In the genomic region with DNA sequence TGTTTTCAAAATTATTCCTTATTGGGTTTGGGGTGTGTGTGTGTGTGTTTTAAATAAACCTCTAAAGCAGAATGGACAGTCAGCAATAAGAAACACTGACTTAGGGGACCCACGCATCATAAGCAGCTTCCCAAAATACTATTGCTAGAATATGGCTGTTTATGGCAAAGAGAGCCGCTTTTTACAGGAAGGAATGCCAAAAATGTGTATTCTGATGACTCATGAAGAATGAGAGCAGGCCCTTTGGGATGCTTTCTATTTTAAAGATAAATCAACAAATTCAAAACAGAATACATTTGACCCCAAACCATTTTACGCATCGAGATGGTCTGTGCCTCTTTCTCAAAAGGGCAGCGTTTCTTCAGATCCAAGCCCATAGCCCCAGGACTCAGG, we compare ENCODE assay signal across 9 cellular contexts. TPM values are rescaled to one million over a fixed set of nuclear protein-coding genes. Genes with fewer than 3 reads are reported as not detected.
A peak's percentile ranks its signal among the peaks of the same experiment; 100 is the strongest.
DNase-seq lines count a peak whose midpoint lies in the region; ATAC-seq and FAIRE-seq lines count a peak whose summit lies in the region.
"Had no signal": no experiment of that assay in that cellular context is flagged by ENCODE, and none has a peak within 500 bp of the region (broad histone marks: within the 10 kb centered on the region; RNA-seq: fewer than 3 reads in every experiment).

No MANE protein-coding gene starts in this region.

- WGBS in mesodermal cell (ENCODE audit: insufficient coverage in 2 of 2), 2 experiments: 79% methylated on average over 3 of the region's 5 CpGs; no CpG with 5 or more reads in 1 of the 2 experiments

- H3K36me3 ChIP-seq in mesodermal cell (ENCODE audit: control insufficient read depth, insufficient read depth, low read length): peaks cover 50% of the 10 kb centered on the region

- peaks cover 40% of the 10 kb centered on the region for H3K4me1 ChIP-seq in mesodermal cell (ENCODE audit: control insufficient read depth, insufficient read depth, low read length, poor library complexity, severe bottlenecking)

- ATAC-seq in GM21825 (IDR thresholded peaks at IDR 0.05; ENCODE audit: unreplicated experiment) (no peak), GM19351 (IDR thresholded peaks at IDR 0.05; ENCODE audit: unreplicated experiment) (no peak)

- H3K9me3 ChIP-seq in mesodermal cell (ENCODE audit: control insufficient read depth, low read length): no peaks in the 10 kb centered on the region

- DNase-seq in LHCN-M2 (ENCODE audit: low read depth) (peak; percentile 82), dermis blood vessel endothelial cell (peak; percentile 68), COLO668 (lab: John Stamatoyannopoulos, UW; ENCODE audit: unreplicated experiment) (no peak), Ammon's horn (ENCODE audit: low spot score) (no peak)
- DNase-seq: CD4-positive, alpha-beta T cell had no signal

- FAIRE-seq in A204.1 (lab: Jason Lieb, UNC): peak; percentile 34

- H3K4me3 ChIP-seq in mesodermal cell (ENCODE audit: extremely low read depth, insufficient read depth, low read length, poor library complexity, severe bottlenecking): no peak overlapping the region

- peak overlapping the region; percentile 84 for H3K27ac ChIP-seq in mesodermal cell (ENCODE audit: low read depth, low read length, severe bottlenecking)

RNA-seq across cellular contexts. Expression of a gene that starts 37.5 kb away (rescaled TPM):
- total RNA-seq in LHCN-M2 (2014; rRNA removed): 19.5 and 22.5 TPM in 2 replicates
- polyA plus RNA-seq in LHCN-M2 (2012): 35.9 TPM
- 59.9 and 81.3 TPM in 2 replicates for total RNA-seq in dermis blood vessel endothelial cell
- polyA plus RNA-seq in mesodermal cell (2013, experiment 1 of 2): 56.0 TPM
- polyA plus RNA-seq in mesodermal cell (2013, experiment 2 of 2): 50.6 TPM

Comparison
In these comparisons a context has a peak if more than half of its experiments do, and no peak if none do; other contexts are left out.
1. DNase-seq: peak in LHCN-M2 (single experiment) and dermis blood vessel endothelial cell (single experiment); none in COLO668 (single experiment) and Ammon's horn (single experiment).